ENCODE assay signal across 11 cellular contexts in genomic region chr2:43276517-43276931, GRCh38. TPM values are rescaled to one million over a fixed set of nuclear protein-coding genes. Genes with fewer than 3 reads are reported as not detected.
A peak's percentile ranks its signal among the peaks of the same experiment; 100 is the strongest.
DNase-seq lines count a peak whose midpoint lies in the region; ATAC-seq, FAIRE-seq and TF ChIP-seq lines count a peak whose summit lies in the region.
"Had no signal": no experiment of that assay in that cellular context is flagged by ENCODE, and none has a peak within 500 bp of the region (broad histone marks: within the 10 kb centered on the region; RNA-seq: fewer than 3 reads in every experiment).

No MANE protein-coding gene starts in this region.

- peaks cover 13% of the 10 kb centered on the region for H4K20me1 ChIP-seq in astrocyte (ENCODE audit: insufficient read depth, low read length)

- no peaks in the 10 kb centered on the region for H3K27me3 Mint-ChIP-seq in astrocyte (ENCODE audit: low read depth, unreplicated experiment)
- no peaks in the 10 kb centered on the region for H3K27me3 Mint-ChIP-seq in osteocyte (ENCODE audit: unreplicated experiment)
- H3K27me3 Mint-ChIP-seq: activated naive CD8-positive, alpha-beta T cell treated with anti-CD3 and anti-CD28 coated beads, Interleukin-2, amount 50 U/mL, for 24 hours; T-cell had no signal

- no peaks in the 10 kb centered on the region for H3K36me3 ChIP-seq in astrocyte (ENCODE audit: insufficient read depth, low read length)
- no peaks in the 10 kb centered on the region for H3K36me3 ChIP-seq in adrenal gland (replicated peaks in 1 of 2)

- H3K9me3 ChIP-seq in astrocyte (ENCODE audit: insufficient read depth, low read depth, low read length) (no peaks in the 10 kb centered on the region), adrenal gland (replicated peaks in 1 of 3) (no peaks in the 10 kb centered on the region)

- H3K27me3 ChIP-seq in astrocyte (ENCODE audit: insufficient read depth, low read length) (no peaks in the 10 kb centered on the region), adrenal gland (no peaks in the 10 kb centered on the region)

- no peak overlapping the region for H3K9ac ChIP-seq in astrocyte (ENCODE audit: low read length)

- no peaks in the 10 kb centered on the region for H3K79me2 ChIP-seq in astrocyte (ENCODE audit: insufficient read depth, low read length)

- H3K27ac Mint-ChIP-seq in astrocyte (ENCODE audit: unreplicated experiment) (peak overlapping the region; percentile 84), osteocyte (ENCODE audit: unreplicated experiment) (peak overlapping the region; percentile 72)

- DNase-seq in astrocyte (ENCODE audit: low read depth) (no peak), left ventricle myocardium superior (no peak), osteocyte (ENCODE audit: extremely low spot score, unreplicated experiment) (no peak), iPS-NIHi7 (ENCODE audit: extremely low spot score) (no peak), adrenal gland (no peak), SW 1271 (lab: John Stamatoyannopoulos, UW) (no peak)
- DNase-seq: activated naive CD8-positive, alpha-beta T cell treated with anti-CD3 and anti-CD28 coated beads, Interleukin-2, amount 50 U/mL, for 24 hours; DMS 273 treated with DMSO at 0.1 percent for 48 hours; posterior cingulate gyrus; T-cell had no signal

- ATAC-seq in left ventricle myocardium superior (peak; percentile 28), HG02870 (IDR thresholded peaks at IDR 0.05; ENCODE audit: unreplicated experiment) (no peak)
- ATAC-seq: activated naive CD8-positive, alpha-beta T cell treated with anti-CD3 and anti-CD28 coated beads, Interleukin-2, amount 50 U/mL, for 24 hours; T-cell had no signal

- no peak for TF ChIP-seq POLR2A in adrenal gland (IDR thresholded peaks at IDR 0.05)

- no peak overlapping the region for H3K27ac ChIP-seq in astrocyte (ENCODE audit: low read depth, low read length)
- H3K27ac ChIP-seq in adrenal gland, result peak overlapping the region in 2 of 5 donors; percentile 71 to 77

- H3K4me3 ChIP-seq in astrocyte (ENCODE audit: insufficient read depth, low read depth, low read length), result no peak overlapping the region
- no peak overlapping the region for H3K4me3 ChIP-seq in adrenal gland

- H3K4me1 ChIP-seq in astrocyte (ENCODE audit: insufficient read depth, low read length), result peaks cover 27% of the 10 kb centered on the region
- peaks cover 8 to 38% of the 10 kb centered on the region in 2 donors for H3K4me1 ChIP-seq in adrenal gland (replicated peaks in 1 of 2)

- H3K4me1 Mint-ChIP-seq in astrocyte (ENCODE audit: low read depth, unreplicated experiment), result peaks cover 42% of the 10 kb centered on the region
- peaks cover 33% of the 10 kb centered on the region for H3K4me1 Mint-ChIP-seq in osteocyte (ENCODE audit: unreplicated experiment)

- H2AFZ ChIP-seq in astrocyte (ENCODE audit: low read depth, low read length), result no peak overlapping the region

- H3K36me3 Mint-ChIP-seq in astrocyte (ENCODE audit: low read depth, unreplicated experiment), result peaks cover 9% of the 10 kb centered on the region
- H3K36me3 Mint-ChIP-seq in osteocyte (ENCODE audit: unreplicated experiment), result peaks cover 24% of the 10 kb centered on the region

- H3K4me3 Mint-ChIP-seq in astrocyte (ENCODE audit: unreplicated experiment) (peak overlapping the region; percentile 17), osteocyte (ENCODE audit: unreplicated experiment) (no peak overlapping the region)
- H3K4me3 Mint-ChIP-seq: activated naive CD8-positive, alpha-beta T cell treated with anti-CD3 and anti-CD28 coated beads, Interleukin-2, amount 50 U/mL, for 24 hours; T-cell had no signal

- H3K9me3 Mint-ChIP-seq in astrocyte (ENCODE audit: unreplicated experiment), result no peaks in the 10 kb centered on the region
- H3K9me3 Mint-ChIP-seq in osteocyte (ENCODE audit: unreplicated experiment), result no peaks in the 10 kb centered on the region
- H3K9me3 Mint-ChIP-seq: activated naive CD8-positive, alpha-beta T cell treated with anti-CD3 and anti-CD28 coated beads, Interleukin-2, amount 50 U/mL, for 24 hours; T-cell had no signal

- 49 to 57% (median 52%) methylated on average over 5 of the region's 5 CpGs for whole genome bisulfite sequencing in adrenal gland, 4 donors

- peak overlapping the region; percentile 18 for H3K4me2 ChIP-seq in astrocyte (ENCODE audit: low read length)

- intact Hi-C loops in left ventricle myocardium superior (cut with micrococcal nuclease), result no loop called here
- intact Hi-C loops in adrenal gland (cut with DNase I), result no loop called here

- TF ChIP-seq CTCF in astrocyte (IDR thresholded peaks at IDR 0.05; ENCODE audit: insufficient read depth, low read depth, low read length) (no peak), osteocyte (IDR thresholded peaks at IDR 0.05) (no peak), adrenal gland (IDR thresholded peaks at IDR 0.05) (no peak)

- FAIRE-seq in astrocyte (lab: Jason Lieb, UNC), result no peak

RNA-seq across cellular contexts. Expression of gene ZFP36L2, which starts 50.1 kb away (rescaled TPM):
- total RNA-seq in astrocyte (44.5 and 49.5 TPM in 2 replicates), left ventricle myocardium superior (55.0 TPM), osteocyte (87.9 and 88.0 TPM in 2 replicates), adrenal gland (100 to 1,000 TPM in 5 of 8 donors, 10 to 100 TPM in 3; 46.2 to 333 (median 111) TPM)
- polyA plus RNA-seq in adrenal gland, result 100 to 1,000 TPM in 2 of 3 donors, 10 to 100 TPM in 1; 29.2 to 159 (median 105) TPM
